In genomic region chr7:158588085-158588877, GRCh38 we compare ENCODE assay signal across 1 cellular context.
TF ChIP-seq lines count a peak whose summit lies in the region.

No MANE protein-coding gene starts in this region.

TF ChIP-seq in HCT116, 20 proteins besides CTCF, POLR2A, EP300 and RAD21 (continued from another document):
- TF ChIP-seq ZBTB33 (IDR thresholded peaks at IDR 0.05; ENCODE audit: extremely low read depth, insufficient replicate concordance, low read length) = no peak
- no peak for TF ChIP-seq YY1 (IDR thresholded peaks at IDR 0.05; ENCODE audit: extremely low read depth, insufficient replicate concordance, low read depth, low read length)
- TF ChIP-seq POLR2AphosphoS5 (IDR thresholded peaks at IDR 0.05; ENCODE audit: low read depth, low read length) = no peak
- TF ChIP-seq CEBPB (IDR thresholded peaks at IDR 0.05; ENCODE audit: low read depth) = no peak
- no peak for TF ChIP-seq CBX3 (IDR thresholded peaks at IDR 0.05; ENCODE audit: low read depth)
- no peak for TF ChIP-seq EZH2phosphoT487 (IDR thresholded peaks at IDR 0.05; ENCODE audit: borderline replicate concordance)
- TF ChIP-seq ELF1 (IDR thresholded peaks at IDR 0.05; ENCODE audit: borderline replicate concordance, low read depth) = no peak
